Comparison of ENCODE assay signal across 27 cellular contexts in the genomic region with DNA sequence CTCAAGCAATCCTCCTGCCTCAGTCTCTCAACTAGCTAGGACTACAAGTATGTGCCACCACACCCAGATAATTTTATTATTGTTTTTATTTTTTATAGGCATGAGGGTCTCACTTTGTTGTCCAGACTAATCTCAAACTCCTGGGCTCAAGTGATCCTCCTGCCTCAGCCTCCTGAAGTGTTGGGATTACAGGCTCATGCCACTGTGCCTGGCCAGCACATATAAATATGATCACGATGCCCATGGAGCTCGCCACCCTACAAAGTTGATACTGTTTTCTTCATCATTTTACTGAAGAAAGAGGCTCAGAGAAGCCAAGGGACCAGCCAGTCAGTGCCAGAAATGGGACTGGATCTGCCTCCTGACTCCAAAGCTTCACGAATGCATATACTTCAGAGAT. TPM values are rescaled to one million over a fixed set of nuclear protein-coding genes. Genes with fewer than 3 reads are reported as not detected.
DNase-seq lines count a peak whose midpoint lies in the region; ATAC-seq, FAIRE-seq and TF ChIP-seq lines count a peak whose summit lies in the region.
"Had no signal": no experiment of that assay in that cellular context is flagged by ENCODE, and none has a peak within 500 bp of the region (broad histone marks: within the 10 kb centered on the region; RNA-seq: fewer than 3 reads in every experiment).

No MANE protein-coding gene starts in this region.

- no peak for FAIRE-seq in A549 (lab: Jason Lieb, UNC)
- FAIRE-seq: endometrium, kidney had no signal

- H3K4ac ChIP-seq in neuronal stem cell (ENCODE audit: low read length) = no peak overlapping the region

- H3K4me1 Mint-ChIP-seq in Caco-2 (ENCODE audit: low read depth, unreplicated experiment) (peaks cover 44% of the 10 kb centered on the region), endothelial cell (ENCODE audit: unreplicated experiment) (peaks cover 39% of the 10 kb centered on the region)

- no peak for TF ChIP-seq EP300 in A549 (IDR thresholded peaks at IDR 0.05)

- no peak for TF ChIP-seq RAD21 in A549 (conservative IDR thresholded peaks at IDR 0.05 in 1 of 2, IDR thresholded peaks at IDR 0.05 in 1 of 2)

- BruUV-seq in Caco-2 (replicated peaks; lab: Mats Ljungman, UMichigan) = no TSS peak

- DNase-seq in A549 (ENCODE audit: low read depth in 1 of 2, low spot score in 1 of 2) (no peak), Caco-2 (no peak), endothelial cell (ENCODE audit: low spot score) (no peak), neuronal stem cell (ENCODE audit: low spot score) (no peak), caudate nucleus (lab: John Stamatoyannopoulos, UW) (no peak), amygdala (lab: John Stamatoyannopoulos, UW) (no peak), mucosa of descending colon (no peak)
- DNase-seq: activated CD4-positive, alpha-beta T cell treated with anti-CD3 and anti-CD28 coated beads, Interleukin-2, amount 10 ng/mL, durations not matched to agents 7 days and 5 days; activated gamma-delta T cell treated with Interleukin-2 at 50 U/mL for 16 hours; activated T-cell treated with anti-CD3 and anti-CD28 coated beads, Interleukin-2, amount 50 U/mL, for 4 hours; dermis blood vessel endothelial cell; DMS79; foreskin melanocyte; heart right ventricle; kidney; NCI-H1048; NCI-H446; NCI-H748 treated with DMSO at 0.1 percent for 48 hours; stimulated activated CD8-positive, alpha-beta memory T cell treated with anti-CD3 and anti-CD28 coated beads, Interleukin-4, amount 100 ng/mL, for 48 hours; T1000; tibial artery had no signal

- peaks cover 49% of the 10 kb centered on the region for H3K4me1 ChIP-seq in A549
- peaks cover 43% of the 10 kb centered on the region for H3K4me1 ChIP-seq in Caco-2
- peaks cover 16 to 24% of the 10 kb centered on the region in 2 donors for H3K4me1 ChIP-seq in neuronal stem cell (ENCODE audit: control insufficient read depth in 2 of 2, insufficient read depth in 1 of 2, low read depth in 1 of 2, low read length in 2 of 2)
- peaks cover 16% of the 10 kb centered on the region for H3K4me1 ChIP-seq in mucosa of descending colon (ENCODE audit: low read depth)
- H3K4me1 ChIP-seq: SJCRH30 had no signal

- no peak overlapping the region for H4K91ac ChIP-seq in neuronal stem cell (ENCODE audit: low read depth, low read length, poor library complexity)

- ATAC-seq in A549 = no peak
- no peak for ATAC-seq in mucosa of descending colon
- ATAC-seq: activated T-cell treated with anti-CD3 and anti-CD28 coated beads, Interleukin-2, amount 50 U/mL, for 4 hours had no signal

- no peak overlapping the region for H3K18ac ChIP-seq in neuronal stem cell (ENCODE audit: low read length)

- H3K4me3 Mint-ChIP-seq in Caco-2 (ENCODE audit: unreplicated experiment) = no peak overlapping the region
- H3K4me3 Mint-ChIP-seq in endothelial cell (ENCODE audit: unreplicated experiment) = peak overlapping the region; percentile 30
- H3K4me3 Mint-ChIP-seq: activated CD4-positive, alpha-beta T cell treated with anti-CD3 and anti-CD28 coated beads, Interleukin-2, amount 10 ng/mL, durations not matched to agents 7 days and 5 days; activated T-cell treated with anti-CD3 and anti-CD28 coated beads, Interleukin-2, amount 50 U/mL, for 4 hours; central memory CD8-positive, alpha-beta T cell; IgD-negative memory B cell had no signal

- H3K4me3 ChIP-seq in A549 = no peak overlapping the region
- no peak overlapping the region for H3K4me3 ChIP-seq in Caco-2 (ENCODE audit: low read depth, low read length)
- no peak overlapping the region for H3K4me3 ChIP-seq in neuronal stem cell (ENCODE audit: low read length in 2 of 2)
- no peak overlapping the region for H3K4me3 ChIP-seq in mucosa of descending colon
- H3K4me3 ChIP-seq: heart right ventricle, right atrium auricular region, SJCRH30, tibial artery, vagina had no signal

- intact Hi-C loops in Caco-2 (cut with micrococcal nuclease; ENCODE audit: unreplicated experiment) = no loop called here
- intact Hi-C loops in mucosa of descending colon (cut with DNase I, micrococcal nuclease) = no loop called here

- H3K9me3 ChIP-seq in A549 = no peaks in the 10 kb centered on the region
- no peaks in the 10 kb centered on the region for H3K9me3 ChIP-seq in Caco-2
- peaks cover 0 to 2% of the 10 kb centered on the region in 2 donors for H3K9me3 ChIP-seq in neuronal stem cell (replicated peaks in 1 of 2; ENCODE audit: control insufficient read depth in 2 of 2, insufficient read depth in 1 of 2, low read depth in 1 of 2, low read length in 2 of 2)
- no peaks in the 10 kb centered on the region for H3K9me3 ChIP-seq in mucosa of descending colon
- H3K9me3 ChIP-seq: heart right ventricle, right atrium auricular region, SJCRH30, tibial artery, vagina had no signal

- no peak overlapping the region for H4K8ac ChIP-seq in neuronal stem cell (ENCODE audit: low read depth, low read length)

- H3K27ac Mint-ChIP-seq in Caco-2 (ENCODE audit: unreplicated experiment) = peak overlapping the region; percentile 1
- H3K27ac Mint-ChIP-seq in endothelial cell (ENCODE audit: unreplicated experiment) = peak overlapping the region; percentile 88
- H3K27ac Mint-ChIP-seq: IgD-negative memory B cell had no signal

- H2AFZ ChIP-seq in neuronal stem cell (ENCODE audit: low read length) = peak overlapping the region; percentile 93

- no peak overlapping the region for H2BK5ac ChIP-seq in neuronal stem cell (ENCODE audit: low read length)

- no peak overlapping the region for H2BK15ac ChIP-seq in neuronal stem cell (ENCODE audit: low read length)

- H2BK120ac ChIP-seq in neuronal stem cell (ENCODE audit: low read depth, low read length) = no peak overlapping the region

- CTCF ChIA-PET in A549 (lab: Yijun Ruan, JAX) = interaction anchor here (1.1 to 1.6 kb wide), 5 partner anchors 17 to 137 kb away, joined by 3 to 4 read pairs (median 3); no protein-coding TSS in a partner anchor
- CTCF ChIA-PET in Caco-2 (lab: Charles Lee) = interaction anchor here (1.0 kb wide), 1 partner anchor 18 kb away, joined by 3 read pairs; no protein-coding TSS in a partner anchor

- TF ChIP-seq POLR2A in A549 (IDR thresholded peaks at IDR 0.05; ENCODE audit: low read length) = no peak

- WGBS in A549 (ENCODE audit: missing lambda C conversion rate) = 90% methylated on average over 3 of the region's 3 CpGs
- WGBS in neuronal stem cell (ENCODE audit: extremely low coverage in 2 of 2, insufficient read length in 2 of 2, insufficient replicate concordance in 1 of 2), 2 donors = no CpG with 5 or more reads among the region's 3 CpGs

- no peak overlapping the region for H3K23ac ChIP-seq in neuronal stem cell (ENCODE audit: low read depth, low read length, poor library complexity)

- peaks cover 5% of the 10 kb centered on the region for H3K36me3 Mint-ChIP-seq in Caco-2 (ENCODE audit: insufficient read depth, unreplicated experiment)
- H3K36me3 Mint-ChIP-seq in endothelial cell (ENCODE audit: low read depth, unreplicated experiment) = no peaks in the 10 kb centered on the region
- H3K36me3 Mint-ChIP-seq: IgD-negative memory B cell had no signal

- H3K14ac ChIP-seq in neuronal stem cell (ENCODE audit: low read length) = no peak overlapping the region

- TF ChIP-seq CTCF in A549 (IDR thresholded peaks at IDR 0.05) (no peak), Caco-2 (IDR thresholded peaks at IDR 0.05; ENCODE audit: insufficient read depth in 1 of 2, low read depth in 1 of 2, low read length in 1 of 2, severe bottlenecking in 1 of 2, unreplicated experiment in 1 of 2) (no peak), endothelial cell (IDR thresholded peaks at IDR 0.05; ENCODE audit: unreplicated experiment) (no peak), mucosa of descending colon (IDR thresholded peaks at IDR 0.05) (no peak)

- H3K4me2 ChIP-seq in A549 = no peak overlapping the region
- H3K4me2 ChIP-seq in neuronal stem cell (ENCODE audit: insufficient read depth, low read length, poor library complexity, severe bottlenecking) = no peak overlapping the region

- POLR2A ChIA-PET in A549 (lab: Yijun Ruan, JAX) (interaction anchor here (0.9 kb wide), 1 partner anchor 60 kb away, joined by 3 read pairs; the partner anchor contains the start of gene PSMA6), Caco-2 (lab: Charles Lee) (no interaction called here)

- H3K27ac ChIP-seq in A549 = peak overlapping the region; percentile 49 to 60; a peak in 2 of 6 replicates
- no peak overlapping the region for H3K27ac ChIP-seq in neuronal stem cell (replicated peaks; ENCODE audit: low read length)
- H3K27ac ChIP-seq in caudate nucleus (ENCODE audit: low read depth, low read length) = no peak overlapping the region
- H3K27ac ChIP-seq: SJCRH30, tibial artery, vagina had no signal

- peaks cover 4% of the 10 kb centered on the region for H3K79me1 ChIP-seq in neuronal stem cell (ENCODE audit: low read depth, low read length)

- no peaks in the 10 kb centered on the region for H3K36me3 ChIP-seq in Caco-2 (ENCODE audit: control insufficient read depth, insufficient read depth, low read length)
- H3K36me3 ChIP-seq in neuronal stem cell (replicated peaks in 1 of 2; ENCODE audit: control insufficient read depth in 2 of 2, insufficient read depth in 2 of 2, low read length in 2 of 2) = no peaks in the 10 kb centered on the region
- H3K36me3 ChIP-seq in mucosa of descending colon (ENCODE audit: low read depth) = no peaks in the 10 kb centered on the region
- H3K36me3 ChIP-seq: heart right ventricle, right atrium auricular region, SJCRH30, tibial artery, vagina had no signal

- H3K27me3 Mint-ChIP-seq in Caco-2 (ENCODE audit: insufficient read depth, unreplicated experiment) = no peaks in the 10 kb centered on the region
- peaks cover 5% of the 10 kb centered on the region for H3K27me3 Mint-ChIP-seq in endothelial cell (ENCODE audit: unreplicated experiment)
- H3K27me3 Mint-ChIP-seq: activated CD4-positive, alpha-beta T cell treated with anti-CD3 and anti-CD28 coated beads, Interleukin-2, amount 10 ng/mL, durations not matched to agents 7 days and 5 days; central memory CD8-positive, alpha-beta T cell had no signal

- H2BK12ac ChIP-seq in neuronal stem cell (ENCODE audit: low read length) = no peak overlapping the region

- H3K27me3 ChIP-seq in Caco-2 (replicated peaks; ENCODE audit: control insufficient read depth, insufficient read depth, low read length) = no peaks in the 10 kb centered on the region
- no peaks in the 10 kb centered on the region for H3K27me3 ChIP-seq in neuronal stem cell (ENCODE audit: control insufficient read depth in 3 of 3, insufficient read depth in 3 of 3, low read depth in 1 of 3, low read length in 3 of 3)
- H3K27me3 ChIP-seq: heart right ventricle, right atrium auricular region, SJCRH30, tibial artery, vagina had no signal

- no peaks in the 10 kb centered on the region for H3K9me3 Mint-ChIP-seq in Caco-2 (ENCODE audit: unreplicated experiment)
- no peaks in the 10 kb centered on the region for H3K9me3 Mint-ChIP-seq in endothelial cell (ENCODE audit: unreplicated experiment)
- H3K9me3 Mint-ChIP-seq: activated CD4-positive, alpha-beta T cell treated with anti-CD3 and anti-CD28 coated beads, Interleukin-2, amount 10 ng/mL, durations not matched to agents 7 days and 5 days; activated T-cell treated with anti-CD3 and anti-CD28 coated beads, Interleukin-2, amount 50 U/mL, for 4 hours; central memory CD8-positive, alpha-beta T cell; IgD-negative memory B cell had no signal

- no peak overlapping the region for H3K9ac ChIP-seq in neuronal stem cell (ENCODE audit: low read depth, low read length, poor library complexity)

- H2AK5ac ChIP-seq in neuronal stem cell (ENCODE audit: low read depth, low read length) = no peak overlapping the region

RNA-seq across cellular contexts. Expression of gene NFKBIA, which starts 53.1 kb away (rescaled TPM):
- polyA plus RNA-seq in A549 (2011; rRNA removed) = 65.0 and 102 TPM in 2 replicates
- 239 and 266 TPM in 2 replicates for polyA plus RNA-seq in A549 (2012; cell fraction: cytosol; rRNA removed)
- 490 and 573 TPM in 2 replicates for polyA plus RNA-seq in A549 (2012; cell fraction: nucleus; rRNA removed)
- polyA plus RNA-seq in A549 (2017; fragmentation: RNase III; extraction: RNeasy Plus Mini Kit Qiagen cat#74134 plus additional on column Dnase treatment) = 101 to 115 TPM (median 103 TPM) in 3 replicates
- polyA minus RNA-seq in A549 (2011; rRNA and poly(A)+ RNA removed) = 335 and 379 TPM in 2 replicates
- 33.4 and 39.9 TPM in 2 replicates for total RNA-seq in Caco-2 (2022)
- 41.9 TPM for total RNA-seq in endothelial cell (ENCODE audit: unreplicated experiment)
- polyA plus RNA-seq in neuronal stem cell (2013, experiment 1 of 2) = 18.9 TPM
- 19.1 TPM for polyA plus RNA-seq in neuronal stem cell (2013, experiment 2 of 2)
- 100 to 1,000 TPM; 134 to 180 (median 153) TPM for total RNA-seq in mucosa of descending colon

RNA-seq across cellular contexts. Expression of gene PSMA6, which starts 59.3 kb away (rescaled TPM):
- polyA plus RNA-seq in A549 (2011; rRNA removed) (321 and 369 TPM in 2 replicates), A549 (2017; fragmentation: RNase III; extraction: RNeasy Plus Mini Kit Qiagen cat#74134 plus additional on column Dnase treatment) (395 to 409 TPM (median 406 TPM) in 3 replicates)
- polyA plus RNA-seq in A549 (2012; cell fraction: cytosol; rRNA removed) = 195 and 206 TPM in 2 replicates
- 92.2 and 156 TPM in 2 replicates for polyA plus RNA-seq in A549 (2012; cell fraction: nucleus; rRNA removed)
- 86.4 and 111 TPM in 2 replicates for polyA minus RNA-seq in A549 (2011; rRNA and poly(A)+ RNA removed)
- total RNA-seq in Caco-2 (2022) (246 and 247 TPM in 2 replicates), endothelial cell (ENCODE audit: unreplicated experiment) (160 TPM), mucosa of descending colon (100 to 1,000 TPM; 130 to 183 (median 159) TPM)
- 224 TPM for polyA plus RNA-seq in neuronal stem cell (2013, experiment 1 of 2)
- 218 TPM for polyA plus RNA-seq in neuronal stem cell (2013, experiment 2 of 2)

Comparison
In these comparisons a context has a peak if more than half of its experiments do, and no peak if none do; other contexts are left out.
1. H3K27ac ChIP-seq: peak in A549 (2 of 2); none in neuronal stem cell (single experiment) and caudate nucleus (single experiment).